In the genomic region with DNA sequence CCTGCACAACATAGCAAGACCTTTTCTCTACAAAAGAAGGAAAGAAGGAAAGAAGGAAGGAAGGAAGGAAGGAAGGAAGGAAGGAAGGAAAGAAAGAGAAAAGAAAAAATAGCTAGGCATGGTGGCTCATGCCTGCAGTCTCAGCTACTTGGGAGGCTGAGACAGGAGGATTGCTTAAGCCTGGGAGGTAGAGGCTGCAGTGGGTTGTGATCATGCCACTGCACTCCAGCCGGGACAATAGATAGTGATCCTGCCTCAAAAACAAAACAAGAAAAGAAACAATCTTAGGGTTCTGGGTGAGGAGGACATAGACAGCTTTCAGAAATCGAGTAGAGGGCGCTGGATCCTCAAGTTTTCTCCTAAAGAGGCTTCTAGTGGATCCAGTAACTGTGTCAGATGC, we compare ENCODE assay signal across 24 cellular contexts. TPM values are rescaled to one million over a fixed set of nuclear protein-coding genes. Genes with fewer than 3 reads are reported as not detected.
DNase-seq lines count a peak whose midpoint lies in the region; TF ChIP-seq lines count a peak whose summit lies in the region.
"Had no signal": no experiment of that assay in that cellular context is flagged by ENCODE, and none has a peak within 500 bp of the region (broad histone marks: within the 10 kb centered on the region; RNA-seq: fewer than 3 reads in every experiment).

No MANE protein-coding gene starts in this region.

- no peak overlapping the region for H4K91ac ChIP-seq in H9 (ENCODE audit: insufficient read length, low read depth, low read length)
- H4K91ac ChIP-seq in neuronal stem cell (ENCODE audit: low read depth, low read length, poor library complexity) = no peak overlapping the region

- H2BK20ac ChIP-seq in H9 (ENCODE audit: low read depth, low read length, poor library complexity, severe bottlenecking) = no peak overlapping the region

- no peaks in the 10 kb centered on the region for H3K36me3 ChIP-seq in OCI-LY3 (replicated peaks; ENCODE audit: low read depth, low read length)
- H3K36me3 ChIP-seq in neuronal stem cell (replicated peaks in 1 of 2; ENCODE audit: control insufficient read depth in 2 of 2, insufficient read depth in 2 of 2, low read length in 2 of 2) = no peaks in the 10 kb centered on the region
- H3K36me3 ChIP-seq: BLaER1 treated with 17β-estradiol and CSF1 and Interleukin-3, amounts not matched to agents 10 nM and 100 nM; Peyer's patch had no signal

- H3K14ac ChIP-seq in H9 (ENCODE audit: insufficient read depth, low read length) = no peak overlapping the region
- no peak overlapping the region for H3K14ac ChIP-seq in neuronal stem cell (ENCODE audit: low read length)

- H2BK12ac ChIP-seq in H9 (ENCODE audit: insufficient read length, low read depth, low read length) (no peak overlapping the region), neuronal stem cell (ENCODE audit: low read length) (no peak overlapping the region)

- no peak overlapping the region for H3K4ac ChIP-seq in H9 (ENCODE audit: low read depth, low read length)
- no peak overlapping the region for H3K4ac ChIP-seq in neuronal stem cell (ENCODE audit: low read length)

- TF ChIP-seq CTCF in H9 (conservative IDR thresholded peaks at IDR 0.05) (no peak), OCI-LY3 (IDR thresholded peaks at IDR 0.05; ENCODE audit: low read depth, low read length) (no peak)

- H2BK15ac ChIP-seq in H9 (ENCODE audit: low read depth, low read length) = no peak overlapping the region
- no peak overlapping the region for H2BK15ac ChIP-seq in neuronal stem cell (ENCODE audit: low read length)

- H3K23me2 ChIP-seq in H9 (ENCODE audit: insufficient read length, low read depth, low read length, poor library complexity, severe bottlenecking) = no peaks in the 10 kb centered on the region

- H3K27ac Mint-ChIP-seq in H9 = peak overlapping the region in 2 of 3 experiments; percentile 89 to 94; a peak in 2 of 7 replicates
- H3K27ac Mint-ChIP-seq: CD4-positive, alpha-beta memory T cell; HFFc6 had no signal

- no peak overlapping the region for H4K8ac ChIP-seq in H9 (replicated peaks; ENCODE audit: insufficient read length, low read depth, low read length)
- H4K8ac ChIP-seq in neuronal stem cell (ENCODE audit: low read depth, low read length) = no peak overlapping the region

- H3K79me2 ChIP-seq in H9 (ENCODE audit: insufficient read depth, low read length) (no peaks in the 10 kb centered on the region), OCI-LY3 (ENCODE audit: low read length) (no peaks in the 10 kb centered on the region)

- H3K18ac ChIP-seq in H9 (ENCODE audit: insufficient read length, low read depth, low read length) (no peak overlapping the region), neuronal stem cell (ENCODE audit: low read length) (no peak overlapping the region)

- H3K4me3 Mint-ChIP-seq in H9 = peak overlapping the region in 1 of 2 experiments; percentile 64; a peak in 2 of 5 replicates
- H3K4me3 Mint-ChIP-seq: HFFc6 had no signal

- H3K9ac ChIP-seq in H9 (ENCODE audit: extremely low read depth, insufficient read length, low read length) (no peak overlapping the region), OCI-LY3 (ENCODE audit: low read length) (no peak overlapping the region), neuronal stem cell (ENCODE audit: low read depth, low read length, poor library complexity) (no peak overlapping the region)
- H3K9ac ChIP-seq: BLaER1 treated with 17β-estradiol and CSF1 and Interleukin-3, amounts not matched to agents 10 nM and 100 nM had no signal

- no peak overlapping the region for H4K5ac ChIP-seq in H9 (ENCODE audit: insufficient read length, low read depth, low read length)

- H3K4me1 ChIP-seq in H9 (ENCODE audit: insufficient read depth, low read length) (peaks cover 28% of the 10 kb centered on the region), OCI-LY3 (ENCODE audit: low read length) (peaks cover 37% of the 10 kb centered on the region), neuronal stem cell (ENCODE audit: control insufficient read depth in 2 of 2, insufficient read depth in 1 of 2, low read depth in 1 of 2, low read length in 2 of 2) (peaks cover 21 to 22% of the 10 kb centered on the region in 2 donors)
- H3K4me1 ChIP-seq: Peyer's patch had no signal

- H3K79me1 ChIP-seq in H9 (ENCODE audit: insufficient read depth, low read depth, low read length, poor library complexity, severe bottlenecking) (no peaks in the 10 kb centered on the region), neuronal stem cell (ENCODE audit: low read depth, low read length) (no peaks in the 10 kb centered on the region)

- no peak overlapping the region for H3K56ac ChIP-seq in H9 (ENCODE audit: insufficient read length, low read depth, low read length)

- no peak overlapping the region for H3K27ac ChIP-seq in H9 (ENCODE audit: insufficient read length, low read depth, low read length)
- H3K27ac ChIP-seq in OCI-LY3 (ENCODE audit: low read length) = no peak overlapping the region
- H3K27ac ChIP-seq in layer of hippocampus (ENCODE audit: low read depth, low read length) = peak overlapping the region; percentile 66
- H3K27ac ChIP-seq in neuronal stem cell (replicated peaks; ENCODE audit: low read length) = no peak overlapping the region
- H3K27ac ChIP-seq: BLaER1 treated with 17β-estradiol and CSF1 and Interleukin-3, amounts not matched to agents 10 nM and 100 nM; Peyer's patch had no signal

- H2BK120ac ChIP-seq in H9 (ENCODE audit: low read depth, low read length, poor library complexity, severe bottlenecking) (no peak overlapping the region), neuronal stem cell (ENCODE audit: low read depth, low read length) (no peak overlapping the region)

- H3K9me3 ChIP-seq in H9 (ENCODE audit: control insufficient read depth, low read depth, low read length) = no peaks in the 10 kb centered on the region
- H3K9me3 ChIP-seq in OCI-LY3 (ENCODE audit: insufficient read depth, low read length) = no peaks in the 10 kb centered on the region
- no peaks in the 10 kb centered on the region for H3K9me3 ChIP-seq in neuronal stem cell (replicated peaks in 1 of 2; ENCODE audit: control insufficient read depth in 2 of 2, insufficient read depth in 1 of 2, low read depth in 1 of 2, low read length in 2 of 2)
- H3K9me3 ChIP-seq: Caco-2, Peyer's patch had no signal

- H2AFZ ChIP-seq in H9 (ENCODE audit: low read length) (no peak overlapping the region), OCI-LY3 (ENCODE audit: low read depth, low read length) (no peak overlapping the region), neuronal stem cell (ENCODE audit: low read length) (peak overlapping the region; percentile 51)

- H3K23ac ChIP-seq in H9 (ENCODE audit: insufficient read length, low read depth, low read length) (no peak overlapping the region), neuronal stem cell (ENCODE audit: low read depth, low read length, poor library complexity) (no peak overlapping the region)

- H4K20me1 ChIP-seq in H9 (ENCODE audit: control insufficient read depth, insufficient read depth, insufficient read length) (no peaks in the 10 kb centered on the region), OCI-LY3 (ENCODE audit: insufficient read depth, low read length) (no peaks in the 10 kb centered on the region)
- H4K20me1 ChIP-seq: BLaER1 treated with 17β-estradiol and CSF1 and Interleukin-3, amounts not matched to agents 10 nM and 100 nM had no signal

- H3K27me3 Mint-ChIP-seq in H9 (ENCODE audit: low read depth) = peaks cover 63% of the 10 kb centered on the region

- H3K9me3 Mint-ChIP-seq in H9 = peaks cover 6 to 20% of the 10 kb centered on the region in 2 experiments; a peak in 4 of 5 replicates
- H3K9me3 Mint-ChIP-seq: CD4-positive, alpha-beta memory T cell had no signal

- WGBS in H9 (ENCODE audit: extremely low coverage, insufficient read length, low lambda C conversion rate) = no CpG with 5 or more reads among the region's 3 CpGs
- no CpG with 5 or more reads among the region's 3 CpGs for WGBS in neuronal stem cell (ENCODE audit: extremely low coverage in 2 of 2, insufficient read length in 2 of 2, insufficient replicate concordance in 1 of 2), 2 donors

- H3K27me3 ChIP-seq in H9 (ENCODE audit: insufficient read depth, low read length) (peaks cover 7% of the 10 kb centered on the region; the same call in 1 of the 2 replicates), OCI-LY3 (ENCODE audit: low read depth, low read length) (peaks cover 15% of the 10 kb centered on the region), layer of hippocampus (ENCODE audit: control insufficient read depth, insufficient read depth, low read length) (no peaks in the 10 kb centered on the region), neuronal stem cell (ENCODE audit: control insufficient read depth in 3 of 3, insufficient read depth in 3 of 3, low read depth in 1 of 3, low read length in 3 of 3) (no peaks in the 10 kb centered on the region)
- H3K27me3 ChIP-seq: Peyer's patch had no signal

- DNase-seq in H9 = no peak
- DNase-seq in neuronal stem cell (ENCODE audit: low spot score) = no peak
- DNase-seq in iPS-NIHi7 (ENCODE audit: extremely low spot score) = no peak
- DNase-seq in activated T-cell treated with anti-CD3 and anti-CD28 coated beads, Interleukin-2, amount 50 U/mL, for 1 hour = no peak
- DNase-seq in cortex of kidney (lab: John Stamatoyannopoulos, UW) = no peak
- DNase-seq: 8988T; Caco-2; CD4-positive, alpha-beta memory T cell; DMS 273 treated with DMSO at 0.1 percent for 48 hours; HFFc6; KG1; NCI-H1092; NCI-H1436 treated with DMSO at 0.1 percent for 48 hours; NCI-H2029; NCI-H226; NCI-H510A treated with DMSO at 0.1 percent for 48 hours; NCI-H774; NK-92 treated with Interleukin-12 subunit alpha and Interleukin-12 subunit beta, amount 100 ng/mL, for 24 hours; Peyer's patch had no signal

- peaks cover 48 to 61% of the 10 kb centered on the region in 2 experiments for H3K4me1 Mint-ChIP-seq in H9

- H2AK5ac ChIP-seq in H9 (ENCODE audit: insufficient read length, low read length) (no peak overlapping the region), neuronal stem cell (ENCODE audit: low read depth, low read length) (no peak overlapping the region)

- H2BK5ac ChIP-seq in H9 (ENCODE audit: insufficient read length, low read length) (no peak overlapping the region), neuronal stem cell (ENCODE audit: low read length) (no peak overlapping the region)

- no peak overlapping the region for H3T11ph ChIP-seq in H9 (ENCODE audit: low read length)

- H3K36me3 Mint-ChIP-seq in H9 (ENCODE audit: insufficient read depth in 1 of 3, low read depth in 3 of 3) = peaks cover 30 to 35% (median 34%) of the 10 kb centered on the region in 3 experiments
- H3K36me3 Mint-ChIP-seq: CD4-positive, alpha-beta memory T cell had no signal

- H3K4me3 ChIP-seq in OCI-LY3 (ENCODE audit: low read length) (no peak overlapping the region), neuronal stem cell (ENCODE audit: low read length in 2 of 2) (no peak overlapping the region)
- H3K4me3 ChIP-seq: BLaER1 treated with 17β-estradiol and CSF1 and Interleukin-3, amounts not matched to agents 10 nM and 100 nM; Peyer's patch had no signal

- H3K4me2 ChIP-seq in H9 (ENCODE audit: insufficient read depth, insufficient read length, low read length) (peak overlapping the region; percentile 11), OCI-LY3 (ENCODE audit: low read length) (peak overlapping the region; percentile 90; the same call in 1 of the 2 replicates), neuronal stem cell (ENCODE audit: insufficient read depth, low read length, poor library complexity, severe bottlenecking) (no peak overlapping the region)

RNA-seq across cellular contexts. Expression of gene CLEC3A, which starts 59.7 kb away (rescaled TPM):
- total RNA-seq in H9 (2021) = not detected in 2 replicates
- polyA plus RNA-seq in neuronal stem cell (2013, experiment 1 of 2) = 0.03 TPM
- not detected for polyA plus RNA-seq in neuronal stem cell (2013, experiment 2 of 2)
- total RNA-seq: CD4-positive, alpha-beta memory T cell; G401; HFFc6; OCI-LY7; Peyer's patch had no signal
- polyA plus RNA-seq: CD4-positive, alpha-beta memory T cell had no signal
